ENCODE assay signal across 22 cellular contexts in the genomic region with DNA sequence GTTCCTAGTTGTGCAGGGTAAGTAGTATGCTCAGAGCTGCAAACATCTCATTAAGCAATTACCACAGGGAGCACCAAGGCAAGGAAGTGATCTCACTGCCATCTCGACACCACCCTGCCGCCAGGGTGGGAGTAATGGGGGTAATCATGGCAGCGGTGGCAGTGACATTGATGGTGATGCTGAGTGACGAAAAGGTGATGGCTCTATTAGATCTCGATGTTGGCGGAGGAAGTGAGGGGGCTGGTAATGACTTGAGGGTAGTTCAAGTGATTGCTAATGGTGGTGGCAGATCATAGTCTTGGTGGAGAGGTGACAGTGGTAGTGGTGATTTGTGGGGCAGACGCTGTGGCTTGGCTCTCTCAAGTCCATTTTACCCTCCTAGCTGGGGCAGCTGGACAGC. TPM values are rescaled to one million over a fixed set of nuclear protein-coding genes. Genes with fewer than 3 reads are reported as not detected.
"Had no signal": no experiment of that assay in that cellular context is flagged by ENCODE, and none has a peak within 500 bp of the region (broad histone marks: within the 10 kb centered on the region; RNA-seq: fewer than 3 reads in every experiment).

No MANE protein-coding gene starts in this region.

- DNase-seq: activated CD4-positive, alpha-beta T cell treated with anti-CD3 and anti-CD28 coated beads, Interleukin-2, amount 10 ng/mL, durations not matched to agents 24 days and 14 days; activated CD8-positive, alpha-beta T cell treated with anti-CD3 and anti-CD28 coated beads, Interleukin-2, amount 10 ng/mL, durations not matched to agents 7 days and 5 days; activated naive CD4-positive, alpha-beta T cell treated with anti-CD3 and anti-CD28 coated beads for 36 hours; activated T-cell treated with anti-CD3 and anti-CD28 coated beads, Interleukin-2, amount 50 U/mL, for 24 hours; anterior cingulate cortex; dorsolateral prefrontal cortex; foreskin keratinocyte; glutamatergic neuron; hippocampal formation; islet precursor cell; left colon; lower lobe of right lung; natural killer cell; stimulated activated CD4-positive, alpha-beta T cell treated with anti-CD3 and anti-CD28 coated beads, Interleukin-2, amount 100 ng/mL, for 24 hours; stimulated activated naive CD8-positive, alpha-beta T cell treated with anti-CD3 and anti-CD28 coated beads, Interleukin-15, Interleukin-2, amounts not matched to agents 100 U/mL and 50 U/mL, for 24 hours; T-helper 9 cell; tibial artery; uterus had no signal

- ATAC-seq: activated CD8-positive, alpha-beta T cell treated with anti-CD3 and anti-CD28 coated beads, Interleukin-2, amount 10 ng/mL, durations not matched to agents 7 days and 5 days; foreskin keratinocyte; left colon; lower lobe of right lung; natural killer cell; stimulated activated naive CD8-positive, alpha-beta T cell treated with anti-CD3 and anti-CD28 coated beads, Interleukin-15, Interleukin-2, amounts not matched to agents 100 U/mL and 50 U/mL, for 24 hours had no signal

- H3K27ac Mint-ChIP-seq: activated CD4-positive, alpha-beta T cell treated with anti-CD3 and anti-CD28 coated beads, Interleukin-2, amount 10 ng/mL, durations not matched to agents 24 days and 14 days; activated CD8-positive, alpha-beta T cell treated with anti-CD3 and anti-CD28 coated beads, Interleukin-2, amount 10 ng/mL, durations not matched to agents 7 days and 5 days; activated naive CD4-positive, alpha-beta T cell treated with anti-CD3 and anti-CD28 coated beads for 36 hours; activated T-cell treated with anti-CD3 and anti-CD28 coated beads, Interleukin-2, amount 50 U/mL, for 24 hours; natural killer cell; progenitor cell of endocrine pancreas had no signal

- H3K36me3 ChIP-seq: lower lobe of right lung, right atrium auricular region, tibial artery, uterus had no signal

- H3K4me3 ChIP-seq: dorsolateral prefrontal cortex, lower lobe of right lung, right atrium auricular region, tibial artery, uterus had no signal

- H3K4me1 ChIP-seq: foreskin keratinocyte, lower lobe of right lung, right atrium auricular region, tibial artery, uterus had no signal

- H3K27me3 Mint-ChIP-seq: activated T-cell treated with anti-CD3 and anti-CD28 coated beads, Interleukin-2, amount 50 U/mL, for 24 hours had no signal

- H3K4me3 Mint-ChIP-seq: activated CD4-positive, alpha-beta T cell treated with anti-CD3 and anti-CD28 coated beads, Interleukin-2, amount 10 ng/mL, durations not matched to agents 24 days and 14 days; activated CD8-positive, alpha-beta T cell treated with anti-CD3 and anti-CD28 coated beads, Interleukin-2, amount 10 ng/mL, durations not matched to agents 7 days and 5 days; activated naive CD4-positive, alpha-beta T cell treated with anti-CD3 and anti-CD28 coated beads for 36 hours; activated T-cell treated with anti-CD3 and anti-CD28 coated beads, Interleukin-2, amount 50 U/mL, for 24 hours; brain; natural killer cell had no signal

- H3K9me3 ChIP-seq: lower lobe of right lung, right atrium auricular region, tibial artery, uterus had no signal

- H3K36me3 Mint-ChIP-seq: brain, natural killer cell had no signal

- H3K27me3 ChIP-seq: dorsolateral prefrontal cortex, foreskin keratinocyte, right atrium auricular region, tibial artery, uterus had no signal

- H3K9me3 Mint-ChIP-seq: activated CD4-positive, alpha-beta T cell treated with anti-CD3 and anti-CD28 coated beads, Interleukin-2, amount 10 ng/mL, durations not matched to agents 24 days and 14 days; activated naive CD4-positive, alpha-beta T cell treated with anti-CD3 and anti-CD28 coated beads for 36 hours; activated T-cell treated with anti-CD3 and anti-CD28 coated beads, Interleukin-2, amount 50 U/mL, for 24 hours; natural killer cell had no signal

- H3K4me1 Mint-ChIP-seq: activated CD4-positive, alpha-beta T cell treated with anti-CD3 and anti-CD28 coated beads, Interleukin-2, amount 10 ng/mL, durations not matched to agents 24 days and 14 days; natural killer cell had no signal

- H3K27ac ChIP-seq: dorsolateral prefrontal cortex, epithelial cell of prostate, foreskin keratinocyte, lower lobe of right lung, right atrium auricular region, tibial artery, uterus had no signal

RNA-seq across cellular contexts. Expression of a gene that starts 25.4 kb away (rescaled TPM):
- total RNA-seq: activated CD4-positive, alpha-beta T cell treated with anti-CD3 and anti-CD28 coated beads, Interleukin-2, amount 10 ng/mL, durations not matched to agents 24 days and 14 days; activated CD8-positive, alpha-beta T cell treated with anti-CD3 and anti-CD28 coated beads, Interleukin-2, amount 10 ng/mL, durations not matched to agents 7 days and 5 days; activated naive CD4-positive, alpha-beta T cell treated with anti-CD3 and anti-CD28 coated beads for 36 hours had no signal

RNA-seq across cellular contexts. Expression of a gene that starts 44.5 kb away (rescaled TPM):
- total RNA-seq: activated CD8-positive, alpha-beta T cell treated with anti-CD3 and anti-CD28 coated beads, Interleukin-2, amount 10 ng/mL, durations not matched to agents 7 days and 5 days had no signal
